ENCODE assay signal across 23 cellular contexts in the genomic region with DNA sequence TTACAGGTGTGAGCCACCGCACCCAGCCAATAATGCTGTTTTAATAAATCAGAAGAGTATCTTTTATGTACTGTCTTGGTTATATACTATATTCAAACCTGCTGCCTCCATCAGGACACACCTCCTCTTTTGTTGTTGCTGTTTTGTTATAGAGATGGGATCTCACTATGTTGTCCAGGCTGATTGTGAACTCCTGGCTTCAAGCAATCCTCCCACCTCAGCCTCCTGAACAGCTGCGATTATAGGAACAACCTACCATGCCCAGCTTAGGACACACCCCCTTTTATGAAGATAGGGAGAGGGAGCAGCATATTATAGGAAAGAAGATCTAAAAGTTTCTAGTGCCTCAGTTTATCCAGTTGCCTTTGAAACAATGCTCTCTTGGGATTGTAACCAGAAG.
"Had no signal": no experiment of that assay in that cellular context is flagged by ENCODE, and none has a peak within 500 bp of the region (broad histone marks: within the 10 kb centered on the region; RNA-seq: fewer than 3 reads in every experiment).

No MANE protein-coding gene starts in this region.

- H3K27me3 ChIP-seq: colonic mucosa, esophagus squamous epithelium, gastrocnemius medialis, heart right ventricle, left lung had no signal

- H3K4me1 ChIP-seq: colonic mucosa, esophagus squamous epithelium, gastrocnemius medialis, heart right ventricle, left lung, lower lobe of right lung had no signal

- H3K4me3 Mint-ChIP-seq: dendritic cell treated with granulocyte-macrophage colony-stimulating factor and Interleukin-4, amounts not matched to agents 40 ng/mL and 50 ng/mL, for 4 days; mesothelial cell of epicardium had no signal

- H3K36me3 ChIP-seq: colonic mucosa had no signal

- H3K27ac ChIP-seq: colonic mucosa, esophagus squamous epithelium, gastrocnemius medialis, heart right ventricle, left lung, lower lobe of right lung had no signal

- H3K9me3 ChIP-seq: colonic mucosa, esophagus squamous epithelium, gastrocnemius medialis, heart right ventricle, left lung, lower lobe of right lung, mucosa of descending colon had no signal

- DNase-seq: colonic mucosa; cortex of kidney; effector CD8-positive, alpha-beta T cell; erythroblast; esophagus squamous epithelium; foreskin fibroblast; foreskin melanocyte; gastrocnemius medialis; glutamatergic neuron; head of caudate nucleus; heart right ventricle; hippocampal formation; left cardiac atrium; left lung; left ventricle myocardium superior; lower lobe of right lung; mesenchymal stem cell; mucosa of descending colon had no signal

- H3K4me1 Mint-ChIP-seq: mesothelial cell of epicardium had no signal

- FAIRE-seq: endothelial cell of umbilical vein, keratinocyte had no signal

- H3K27ac Mint-ChIP-seq: dendritic cell treated with granulocyte-macrophage colony-stimulating factor and Interleukin-4, amounts not matched to agents 40 ng/mL and 50 ng/mL, for 4 days had no signal

- ATAC-seq: esophagus mucosa, gastrocnemius medialis, heart right ventricle, left cardiac atrium, left lung, left ventricle myocardium superior, lower lobe of right lung, mucosa of descending colon had no signal

- H3K27me3 Mint-ChIP-seq: dendritic cell treated with granulocyte-macrophage colony-stimulating factor and Interleukin-4, amounts not matched to agents 40 ng/mL and 50 ng/mL, for 4 days had no signal

- H3K9me3 Mint-ChIP-seq: dendritic cell treated with granulocyte-macrophage colony-stimulating factor and Interleukin-4, amounts not matched to agents 40 ng/mL and 50 ng/mL, for 4 days had no signal

- H3K4me3 ChIP-seq: colonic mucosa, esophagus squamous epithelium, gastrocnemius medialis, heart right ventricle, left lung, lower lobe of right lung, mucosa of descending colon had no signal
